15 cellular contexts compared by ENCODE assay signal in the genomic region with DNA sequence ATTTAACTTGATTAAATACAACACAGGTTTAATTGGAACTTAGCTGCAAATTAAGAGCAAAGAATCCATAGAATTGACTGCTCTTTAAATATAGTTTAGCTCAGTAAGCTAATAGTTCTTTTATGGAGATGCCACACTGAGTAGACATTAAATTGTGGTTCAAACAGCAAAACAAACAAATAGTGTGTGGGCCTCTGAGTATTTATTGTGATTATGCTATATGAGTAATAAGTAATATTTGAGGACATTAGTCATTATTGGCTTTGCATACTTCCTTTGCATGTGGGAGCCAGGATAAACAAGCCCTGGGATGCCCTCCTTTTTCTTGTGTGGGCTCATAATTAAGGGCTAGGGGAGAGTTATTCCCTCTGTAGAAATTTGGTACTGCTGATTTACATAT.
DNase-seq lines count a peak whose midpoint lies in the region; ATAC-seq and TF ChIP-seq lines count a peak whose summit lies in the region.
"Had no signal": no experiment of that assay in that cellular context is flagged by ENCODE, and none has a peak within 500 bp of the region (broad histone marks: within the 10 kb centered on the region; RNA-seq: fewer than 3 reads in every experiment).

No MANE protein-coding gene starts in this region.

- no peak overlapping the region for H3K27ac ChIP-seq in Panc1 (ENCODE audit: low read length)
- H3K27ac ChIP-seq: cardiac muscle cell, neutrophil had no signal

- H3K9me3 Mint-ChIP-seq in activated T-cell treated with anti-CD3 and anti-CD28 coated beads, Interleukin-2, amount 50 U/mL, for 72 hours: no peaks in the 10 kb centered on the region
- 0 out of 2 replicates have a peak, but pooled peaks cover 3% of the 10 kb centered on the region for H3K9me3 Mint-ChIP-seq in WTC11

- no peak overlapping the region for H3K27ac Mint-ChIP-seq in activated T-cell treated with anti-CD3 and anti-CD28 coated beads, Interleukin-2, amount 50 U/mL, for 72 hours
- no peak overlapping the region for H3K27ac Mint-ChIP-seq in WTC11

- ATAC-seq in Panc1: peak; percentile 91
- ATAC-seq in esophagus mucosa: peak; percentile 52
- ATAC-seq in activated T-cell treated with anti-CD3 and anti-CD28 coated beads, Interleukin-2, amount 50 U/mL, for 72 hours (replicated peaks in 1 of 2): no peak
- no peak for ATAC-seq in WTC11
- ATAC-seq in HG03469 (IDR thresholded peaks at IDR 0.05; ENCODE audit: unreplicated experiment): no peak

- no peaks in the 10 kb centered on the region for H3K36me3 Mint-ChIP-seq in activated T-cell treated with anti-CD3 and anti-CD28 coated beads, Interleukin-2, amount 50 U/mL, for 72 hours (ENCODE audit: insufficient read depth in 2 of 2)
- no peaks in the 10 kb centered on the region for H3K36me3 Mint-ChIP-seq in WTC11

- in situ Hi-C loops in Panc1 (cut with HindIII; ENCODE audit: low pct_unique_long_range_greater_than_20kb, low sequenced_read_pairs): no loop called here

- intact Hi-C loops in Panc1 (cut with micrococcal nuclease; ENCODE audit: unreplicated experiment): no loop called here

- H3K36me3 ChIP-seq in Panc1 (ENCODE audit: control insufficient read depth, insufficient read depth, low read length): no peaks in the 10 kb centered on the region
- H3K36me3 ChIP-seq: cardiac muscle cell, neutrophil had no signal

- POLR2A ChIA-PET in Panc1 (lab: Charles Lee) (no interaction called here), WTC11 (lab: Charles Lee) (no interaction called here)

- H3K4me3 Mint-ChIP-seq in activated T-cell treated with anti-CD3 and anti-CD28 coated beads, Interleukin-2, amount 50 U/mL, for 72 hours: no peak overlapping the region
- no peak overlapping the region for H3K4me3 Mint-ChIP-seq in WTC11

- no peaks in the 10 kb centered on the region for H3K9me3 ChIP-seq in Panc1 (ENCODE audit: control insufficient read depth, insufficient read depth, low read depth, low read length)
- H3K9me3 ChIP-seq: neutrophil had no signal

- TF ChIP-seq CTCF in Panc1 (IDR thresholded peaks at IDR 0.05) (no peak), WTC11 (IDR thresholded peaks at IDR 0.05) (no peak)

- H3K4me3 ChIP-seq in Panc1 (ENCODE audit: low read depth in 2 of 2, low read length in 2 of 2): no peak overlapping the region
- H3K4me3 ChIP-seq: cardiac muscle cell had no signal

- H3K4me1 Mint-ChIP-seq in activated T-cell treated with anti-CD3 and anti-CD28 coated beads, Interleukin-2, amount 50 U/mL, for 72 hours (ENCODE audit: low read depth): no peaks in the 10 kb centered on the region
- no peaks in the 10 kb centered on the region for H3K4me1 Mint-ChIP-seq in WTC11

- H3K4me1 ChIP-seq in Panc1 (ENCODE audit: control insufficient read depth, insufficient read depth, low read length): no peaks in the 10 kb centered on the region

- peaks cover 15% of the 10 kb centered on the region for H3K27me3 Mint-ChIP-seq in activated T-cell treated with anti-CD3 and anti-CD28 coated beads, Interleukin-2, amount 50 U/mL, for 72 hours (ENCODE audit: low read depth)
- no peaks in the 10 kb centered on the region for H3K27me3 Mint-ChIP-seq in WTC11 (ENCODE audit: low read depth)

- DNase-seq in NCI-H446 treated with DMSO at 0.1 percent for 48 hours (lab: John Stamatoyannopoulos, UW): peak; percentile 28
- DNase-seq in NCI-H446 (lab: John Stamatoyannopoulos, UW): no peak
- peak; percentile 65 for DNase-seq in Panc1 (ENCODE audit: low read depth, low spot score)
- DNase-seq in smooth muscle cell of the brain vasculature (ENCODE audit: low read depth, low spot score): peak; percentile 32
- no peak for DNase-seq in activated T-cell treated with anti-CD3 and anti-CD28 coated beads, Interleukin-2, amount 50 U/mL, for 72 hours
- DNase-seq in WTC11 (ENCODE audit: low spot score): no peak
- DNase-seq: activated CD8-positive, alpha-beta memory T cell treated with anti-CD3 and anti-CD28 coated beads, Interleukin-2, amount 50 U/mL, for 4 hours; DND-41; OCI-M1; stimulated activated CD4-positive, alpha-beta T cell treated with anti-CD3 and anti-CD28 coated beads, Interleukin-2, amount 100 ng/mL, for 24 hours; stimulated activated naive CD4-positive, alpha-beta T cell had no signal

- BruUV-seq in Panc1 (replicated peaks; lab: Mats Ljungman, UMichigan): no TSS peak

- CTCF ChIA-PET in Panc1 (lab: Charles Lee) (no interaction called here), WTC11 (lab: Charles Lee) (interaction anchor here (1.0 kb wide), 1 partner anchor 605 kb away, joined by 4 read pairs; no protein-coding TSS in a partner anchor)

- H3K27me3 ChIP-seq in Panc1 (ENCODE audit: control insufficient read depth, insufficient read depth, low read length): no peaks in the 10 kb centered on the region
- H3K27me3 ChIP-seq: cardiac muscle cell, neutrophil had no signal

TF ChIP-seq in WTC11, 78 proteins besides CTCF, POLR2A, EP300 and RAD21:
- TF ChIP-seq, protein P1, sequence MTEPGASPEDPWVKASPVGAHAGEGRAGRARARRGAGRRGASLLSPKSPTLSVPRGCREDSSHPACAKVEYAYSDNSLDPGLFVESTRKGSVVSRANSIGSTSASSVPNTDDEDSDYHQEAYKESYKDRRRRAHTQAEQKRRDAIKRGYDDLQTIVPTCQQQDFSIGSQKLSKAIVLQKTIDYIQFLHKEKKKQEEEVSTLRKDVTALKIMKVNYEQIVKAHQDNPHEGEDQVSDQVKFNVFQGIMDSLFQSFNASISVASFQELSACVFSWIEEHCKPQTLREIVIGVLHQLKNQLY (CRISPR knock-in tag; IDR thresholded peaks at IDR 0.05): no peak
- TF ChIP-seq ZNF219 (CRISPR knock-in tag; IDR thresholded peaks at IDR 0.05; ENCODE audit: borderline replicate concordance): no peak
TF ChIP-seq in WTC11: peak in this region for 0.

Comparison
In these comparisons a context has a peak if more than half of its experiments do, and no peak if none do; other contexts are left out.
1. DNase-seq: peak in NCI-H446 treated with DMSO at 0.1 percent for 48 hours (single experiment), Panc1 (single experiment) and smooth muscle cell of the brain vasculature (single experiment); none in NCI-H446 (0 of 2), activated T-cell treated with anti-CD3 and anti-CD28 coated beads, Interleukin-2, amount 50 U/mL, for 72 hours (0 of 2) and WTC11 (single experiment).
2. ATAC-seq: peak in Panc1 (single experiment) and esophagus mucosa (single experiment); none in activated T-cell treated with anti-CD3 and anti-CD28 coated beads, Interleukin-2, amount 50 U/mL, for 72 hours (0 of 2), WTC11 (single experiment) and HG03469 (single experiment).